In genomic region chr1:31828926-31829690, GRCh38 we compare ENCODE assay signal across 18 cellular contexts. TPM values are rescaled to one million over a fixed set of nuclear protein-coding genes. Genes with fewer than 3 reads are reported as not detected.
A peak's percentile ranks its signal among the peaks of the same experiment; 100 is the strongest.
DNase-seq lines count a peak whose midpoint lies in the region; ATAC-seq and TF ChIP-seq lines count a peak whose summit lies in the region.
"Had no signal": no experiment of that assay in that cellular context is flagged by ENCODE, and none has a peak within 500 bp of the region (broad histone marks: within the 10 kb centered on the region; RNA-seq: fewer than 3 reads in every experiment).

No MANE protein-coding gene starts in this region.

- H3K27ac ChIP-seq in neural progenitor cell: no peak overlapping the region
- H3K27ac ChIP-seq: KMS-11, PC-9, RWPE1 had no signal

- no peak for DNase-seq in activated naive CD8-positive, alpha-beta T cell treated with anti-CD3 and anti-CD28 coated beads, Interleukin-2, amount 10 ng/mL, durations not matched to agents 7 days and 5 days
- no peak for DNase-seq in activated naive CD8-positive, alpha-beta T cell treated with anti-CD3 and anti-CD28 coated beads for 36 hours
- no peak for DNase-seq in central memory CD8-positive, alpha-beta T cell (ENCODE audit: low spot score in 2 of 2)
- DNase-seq in neural progenitor cell (ENCODE audit: low spot score): no peak
- no peak for DNase-seq in SK-N-DZ (ENCODE audit: low spot score)
- no peak for DNase-seq in ACHN
- DNase-seq in posterior cingulate gyrus: no peak
- DNase-seq in nephron progenitor cell: no peak
- DNase-seq: H9, NCI-H1417 treated with DMSO at 0.1 percent for 48 hours, NCI-H1930, NCI-H345, NCI-H524 treated with DMSO at 0.1 percent for 48 hours, PC-9, SIG-M5 had no signal

- peaks cover 24% of the 10 kb centered on the region for H3K4me1 Mint-ChIP-seq in activated naive CD8-positive, alpha-beta T cell treated with anti-CD3 and anti-CD28 coated beads, Interleukin-2, amount 10 ng/mL, durations not matched to agents 7 days and 5 days
- peaks cover 33% of the 10 kb centered on the region for H3K4me1 Mint-ChIP-seq in activated naive CD8-positive, alpha-beta T cell treated with anti-CD3 and anti-CD28 coated beads for 36 hours
- H3K4me1 Mint-ChIP-seq in central memory CD8-positive, alpha-beta T cell: peaks cover 43% of the 10 kb centered on the region
- H3K4me1 Mint-ChIP-seq in neural progenitor cell (peaks cover 4% of the 10 kb centered on the region), nephron progenitor cell (peaks cover 41% of the 10 kb centered on the region)
- H3K4me1 Mint-ChIP-seq: H9 had no signal

- no peaks in the 10 kb centered on the region for H3K4me1 ChIP-seq in neural progenitor cell

- no peaks in the 10 kb centered on the region for H3K27me3 ChIP-seq in neural progenitor cell

- no peaks in the 10 kb centered on the region for H4K20me1 ChIP-seq in neural progenitor cell (ENCODE audit: low read depth)

- no peak for ATAC-seq in activated naive CD8-positive, alpha-beta T cell treated with anti-CD3 and anti-CD28 coated beads, Interleukin-2, amount 10 ng/mL, durations not matched to agents 7 days and 5 days (ENCODE audit: low read depth)
- ATAC-seq in central memory CD8-positive, alpha-beta T cell (replicated peaks; ENCODE audit: extremely low read depth, poor library complexity, severe bottlenecking): no peak
- ATAC-seq: CD8-positive, alpha-beta T cell had no signal

- TF ChIP-seq CTCF in neural progenitor cell (IDR thresholded peaks at IDR 0.05) (no peak), nephron progenitor cell (IDR thresholded peaks at IDR 0.05) (no peak)

- H3K36me3 Mint-ChIP-seq in activated naive CD8-positive, alpha-beta T cell treated with anti-CD3 and anti-CD28 coated beads, Interleukin-2, amount 10 ng/mL, durations not matched to agents 7 days and 5 days: no peaks in the 10 kb centered on the region
- no peaks in the 10 kb centered on the region for H3K36me3 Mint-ChIP-seq in activated naive CD8-positive, alpha-beta T cell treated with anti-CD3 and anti-CD28 coated beads for 36 hours
- peaks cover 10% of the 10 kb centered on the region for H3K36me3 Mint-ChIP-seq in central memory CD8-positive, alpha-beta T cell (ENCODE audit: insufficient read depth)
- no peaks in the 10 kb centered on the region for H3K36me3 Mint-ChIP-seq in neural progenitor cell
- no peaks in the 10 kb centered on the region for H3K36me3 Mint-ChIP-seq in nephron progenitor cell (ENCODE audit: low read depth)
- H3K36me3 Mint-ChIP-seq: CD8-positive, alpha-beta T cell had no signal

- no peaks in the 10 kb centered on the region for H3K9me3 ChIP-seq in neural progenitor cell (ENCODE audit: low read depth)

- H3K9me3 Mint-ChIP-seq in activated naive CD8-positive, alpha-beta T cell treated with anti-CD3 and anti-CD28 coated beads, Interleukin-2, amount 10 ng/mL, durations not matched to agents 7 days and 5 days: no peaks in the 10 kb centered on the region
- no peaks in the 10 kb centered on the region for H3K9me3 Mint-ChIP-seq in activated naive CD8-positive, alpha-beta T cell treated with anti-CD3 and anti-CD28 coated beads for 36 hours
- H3K9me3 Mint-ChIP-seq in central memory CD8-positive, alpha-beta T cell: no peaks in the 10 kb centered on the region
- H3K9me3 Mint-ChIP-seq in neural progenitor cell (no peaks in the 10 kb centered on the region), nephron progenitor cell (no peaks in the 10 kb centered on the region)
- H3K9me3 Mint-ChIP-seq: CD8-positive, alpha-beta T cell; H9 had no signal

- H3K9ac ChIP-seq in neural progenitor cell: no peak overlapping the region
- H3K9ac ChIP-seq: KMS-11 had no signal

- H3K4me2 ChIP-seq in neural progenitor cell: no peak overlapping the region
- H3K4me2 ChIP-seq: KMS-11, PC-9 had no signal

- POLR2A ChIA-PET in activated naive CD8-positive, alpha-beta T cell treated with anti-CD3 and anti-CD28 coated beads, Interleukin-2, amount 10 ng/mL, durations not matched to agents 7 days and 5 days (lab: Charles Lee): interaction anchor here (1.4 to 2.7 kb wide), 2 partner anchors 8 to 18 kb away, joined by 5 to 23 read pairs; no protein-coding TSS in a partner anchor

- no peaks in the 10 kb centered on the region for H3F3A ChIP-seq in neural progenitor cell (ENCODE audit: low read depth)

- intact Hi-C loops in posterior cingulate gyrus (cut with DNase I): no loop called here

- no peaks in the 10 kb centered on the region for H3K79me2 ChIP-seq in neural progenitor cell (ENCODE audit: low read depth)

- no peaks in the 10 kb centered on the region for H3K36me3 ChIP-seq in neural progenitor cell

- in situ Hi-C loops in ACHN (cut with HindIII; ENCODE audit: low pct_ligation_motif_present, low pct_unique_long_range_greater_than_20kb, low sequenced_read_pairs): no loop called here

- no peak overlapping the region for H3K4me3 Mint-ChIP-seq in activated naive CD8-positive, alpha-beta T cell treated with anti-CD3 and anti-CD28 coated beads, Interleukin-2, amount 10 ng/mL, durations not matched to agents 7 days and 5 days
- H3K4me3 Mint-ChIP-seq in activated naive CD8-positive, alpha-beta T cell treated with anti-CD3 and anti-CD28 coated beads for 36 hours: no peak overlapping the region
- no peak overlapping the region for H3K4me3 Mint-ChIP-seq in central memory CD8-positive, alpha-beta T cell
- H3K4me3 Mint-ChIP-seq in neural progenitor cell (no peak overlapping the region), nephron progenitor cell (no peak overlapping the region)
- H3K4me3 Mint-ChIP-seq: CD8-positive, alpha-beta T cell; H9 had no signal

- peak overlapping the region; percentile 44 for H3K27ac Mint-ChIP-seq in activated naive CD8-positive, alpha-beta T cell treated with anti-CD3 and anti-CD28 coated beads, Interleukin-2, amount 10 ng/mL, durations not matched to agents 7 days and 5 days
- no peak overlapping the region for H3K27ac Mint-ChIP-seq in activated naive CD8-positive, alpha-beta T cell treated with anti-CD3 and anti-CD28 coated beads for 36 hours
- H3K27ac Mint-ChIP-seq in central memory CD8-positive, alpha-beta T cell (ENCODE audit: low read depth): peak overlapping the region; percentile 36
- H3K27ac Mint-ChIP-seq in neural progenitor cell: no peak overlapping the region
- no peak overlapping the region for H3K27ac Mint-ChIP-seq in nephron progenitor cell

- no peak overlapping the region for H3K4me3 ChIP-seq in neural progenitor cell
- H3K4me3 ChIP-seq: PC-9 had no signal

- no peaks in the 10 kb centered on the region for H3K27me3 Mint-ChIP-seq in activated naive CD8-positive, alpha-beta T cell treated with anti-CD3 and anti-CD28 coated beads, Interleukin-2, amount 10 ng/mL, durations not matched to agents 7 days and 5 days
- no peaks in the 10 kb centered on the region for H3K27me3 Mint-ChIP-seq in activated naive CD8-positive, alpha-beta T cell treated with anti-CD3 and anti-CD28 coated beads for 36 hours
- no peaks in the 10 kb centered on the region for H3K27me3 Mint-ChIP-seq in central memory CD8-positive, alpha-beta T cell
- H3K27me3 Mint-ChIP-seq in neural progenitor cell (ENCODE audit: insufficient read depth, low read depth) (no peaks in the 10 kb centered on the region), nephron progenitor cell (ENCODE audit: low read depth, poor library complexity) (peaks cover 8% of the 10 kb centered on the region)

- peak overlapping the region; percentile 76 for H2AFZ ChIP-seq in neural progenitor cell (replicated peaks)
- H2AFZ ChIP-seq: PC-9 had no signal

RNA-seq across cellular contexts. Expression of gene SPOCD1, which starts 13.3 kb away (rescaled TPM):
- total RNA-seq in activated naive CD8-positive, alpha-beta T cell treated with anti-CD3 and anti-CD28 coated beads, Interleukin-2, amount 10 ng/mL, durations not matched to agents 7 days and 5 days: under 1 TPM; 0.34 to 0.36 TPM
- total RNA-seq in activated naive CD8-positive, alpha-beta T cell treated with anti-CD3 and anti-CD28 coated beads for 36 hours: not detected
- total RNA-seq in neural progenitor cell (ENCODE audit: low replicate concordance): 1.4 and 3.1 TPM in 2 replicates
- 0.03 TPM in 1 of 2 replicates, not detected in the other for polyA plus RNA-seq in SK-N-DZ (2014; cell fraction: cytosol; rRNA removed)
- not detected in 2 replicates for polyA plus RNA-seq in SK-N-DZ (2014; cell fraction: nucleus; rRNA removed)
- total RNA-seq: CD8-positive, alpha-beta T cell had no signal

Comparison
In these comparisons a context has a peak if more than half of its experiments do, and no peak if none do; other contexts are left out.
1. H3K27ac Mint-ChIP-seq: peak in activated naive CD8-positive, alpha-beta T cell treated with anti-CD3 and anti-CD28 coated beads, Interleukin-2, amount 10 ng/mL, durations not matched to agents 7 days and 5 days (single experiment) and central memory CD8-positive, alpha-beta T cell (single experiment); none in activated naive CD8-positive, alpha-beta T cell treated with anti-CD3 and anti-CD28 coated beads for 36 hours (single experiment), neural progenitor cell (single experiment) and nephron progenitor cell (single experiment).